In genomic region chr11:57458410-57459111, GRCh38 we compare ENCODE assay signal across 1 cellular context.
TF ChIP-seq lines count a peak whose summit lies in the region.

No MANE protein-coding gene starts in this region.

TF ChIP-seq in HEK293, 187 proteins besides CTCF, POLR2A, EP300 and RAD21 (continued from another document and continues in another):
- TF ChIP-seq ZNF645 (tag by site-specific recombination; IDR thresholded peaks at IDR 0.05), result no peak
- 0 out of 2 replicates have a peak, but pooled peaks have one; percentile 12 for TF ChIP-seq ZFHX2 (tag by site-specific recombination; conservative IDR thresholded peaks at IDR 0.05)
- no peak for TF ChIP-seq ZNF776 (tag by site-specific recombination; IDR thresholded peaks at IDR 0.05; ENCODE audit: borderline replicate concordance)
- no peak for TF ChIP-seq ZNF132 (tag by site-specific recombination; IDR thresholded peaks at IDR 0.05; ENCODE audit: borderline replicate concordance)
- no peak for TF ChIP-seq ZNF394 (tag by site-specific recombination; IDR thresholded peaks at IDR 0.05; ENCODE audit: borderline replicate concordance)
- TF ChIP-seq ZNF610 (tag by site-specific recombination; IDR thresholded peaks at IDR 0.05; ENCODE audit: borderline replicate concordance), result no peak
- no peak for TF ChIP-seq ZNF621 (tag by site-specific recombination; IDR thresholded peaks at IDR 0.05)
- TF ChIP-seq ZBTB6 (tag by site-specific recombination; IDR thresholded peaks at IDR 0.05), result no peak
- TF ChIP-seq ZNF585B (tag by site-specific recombination; IDR thresholded peaks at IDR 0.05), result no peak
- no peak for TF ChIP-seq SALL2 (tag by site-specific recombination; IDR thresholded peaks at IDR 0.05; ENCODE audit: borderline replicate concordance)
- peak; percentile 42 for TF ChIP-seq ZBTB8A (tag by site-specific recombination; IDR thresholded peaks at IDR 0.05)
- no peak for TF ChIP-seq HOXC10 (CRISPR knock-in tag; IDR thresholded peaks at IDR 0.05)
- TF ChIP-seq ZNF426 (tag by site-specific recombination; IDR thresholded peaks at IDR 0.05), result no peak
- no peak for TF ChIP-seq ZNF596 (tag by site-specific recombination; IDR thresholded peaks at IDR 0.05)
- no peak for TF ChIP-seq ZNF311 (tag by site-specific recombination; IDR thresholded peaks at IDR 0.05; ENCODE audit: borderline replicate concordance)
- TF ChIP-seq ZNF449 (tag by site-specific recombination; IDR thresholded peaks at IDR 0.05), result no peak
- no peak for TF ChIP-seq ZNF624 (tag by site-specific recombination; IDR thresholded peaks at IDR 0.05)
- no peak for TF ChIP-seq HOXD13 (CRISPR knock-in tag; IDR thresholded peaks at IDR 0.05; ENCODE audit: borderline replicate concordance)
- no peak for TF ChIP-seq ZNF514 (tag by site-specific recombination; IDR thresholded peaks at IDR 0.05)
- TF ChIP-seq TCF7L2 (IDR thresholded peaks at IDR 0.05; ENCODE audit: borderline replicate concordance, low read depth, low read length), result no peak
- TF ChIP-seq SP7 (tag by site-specific recombination; IDR thresholded peaks at IDR 0.05), result no peak
- TF ChIP-seq GLI2 (tag by site-specific recombination; IDR thresholded peaks at IDR 0.05; ENCODE audit: borderline replicate concordance, low read depth), result no peak
- TF ChIP-seq ZBTB26 (tag by site-specific recombination; optimal IDR thresholded peaks at IDR 0.05), result peak; percentile 20
- no peak for TF ChIP-seq BCL11A (tag by site-specific recombination; IDR thresholded peaks at IDR 0.05; ENCODE audit: low read depth)
- TF ChIP-seq ZNF114 (tag by site-specific recombination; IDR thresholded peaks at IDR 0.05), result no peak
- no peak for TF ChIP-seq SETDB1 (IDR thresholded peaks at IDR 0.05; ENCODE audit: insufficient read length, low read length)
- TF ChIP-seq MYNN (tag by site-specific recombination; IDR thresholded peaks at IDR 0.05; ENCODE audit: borderline replicate concordance), result no peak
- peak; percentile 32; the same call in 1 of the 2 replicates for TF ChIP-seq ZNF2 (tag by site-specific recombination; IDR thresholded peaks at IDR 0.05)
- TF ChIP-seq ZNF239 (tag by site-specific recombination; IDR thresholded peaks at IDR 0.05), result no peak
- TF ChIP-seq ZNF837 (tag by site-specific recombination; IDR thresholded peaks at IDR 0.05), result no peak
- TF ChIP-seq ZNF274 (IDR thresholded peaks at IDR 0.05; ENCODE audit: low read length), result no peak
- no peak for TF ChIP-seq ZNF274 (tag by site-specific recombination; IDR thresholded peaks at IDR 0.05; ENCODE audit: borderline replicate concordance)
- TF ChIP-seq ATF2 (tag by site-specific recombination; IDR thresholded peaks at IDR 0.05; ENCODE audit: low read depth), result no peak
- TF ChIP-seq ZNF560 (tag by site-specific recombination; IDR thresholded peaks at IDR 0.05; ENCODE audit: borderline replicate concordance), result no peak
- TF ChIP-seq ZNF654 (tag by site-specific recombination; IDR thresholded peaks at IDR 0.05; ENCODE audit: low read depth), result peak; percentile 51
- TF ChIP-seq ZNF510 (tag by site-specific recombination; IDR thresholded peaks at IDR 0.05; ENCODE audit: insufficient replicate concordance), result no peak
- TF ChIP-seq ZBTB48 (tag by site-specific recombination; IDR thresholded peaks at IDR 0.05), result no peak
- peak; percentile 90 for TF ChIP-seq IKZF3 (tag by site-specific recombination; IDR thresholded peaks at IDR 0.05)
- TF ChIP-seq ZNF639 (tag by site-specific recombination; IDR thresholded peaks at IDR 0.05), result 0 out of 2 replicates have a peak, but pooled peaks have one; percentile 58
- TF ChIP-seq ZNF571 (tag by site-specific recombination; IDR thresholded peaks at IDR 0.05), result no peak
- no peak for TF ChIP-seq ZNF548 (tag by site-specific recombination; IDR thresholded peaks at IDR 0.05)
- TF ChIP-seq BCL11B (tag by site-specific recombination; IDR thresholded peaks at IDR 0.05; ENCODE audit: low read depth), result 0 out of 2 replicates have a peak, but pooled peaks have one; percentile 51
- no peak for TF ChIP-seq ZNF830 (tag by site-specific recombination; IDR thresholded peaks at IDR 0.05; ENCODE audit: low read depth)
- peak; percentile 89 for TF ChIP-seq GLIS2 (tag by site-specific recombination; IDR thresholded peaks at IDR 0.05)
- TF ChIP-seq ZNF335 (tag by site-specific recombination; conservative IDR thresholded peaks at IDR 0.05), result peak; percentile 73
- no peak for TF ChIP-seq ZBTB44 (tag by site-specific recombination; IDR thresholded peaks at IDR 0.05)
- no peak for TF ChIP-seq PRDM6 (tag by site-specific recombination; IDR thresholded peaks at IDR 0.05)
- TF ChIP-seq EGR2 (tag by site-specific recombination; IDR thresholded peaks at IDR 0.05; ENCODE audit: low read depth), result 0 out of 2 replicates have a peak, but pooled peaks have one; percentile 29
- no peak for TF ChIP-seq FEZF1 (tag by site-specific recombination; IDR thresholded peaks at IDR 0.05)
- no peak for TF ChIP-seq ZNF473 (tag by site-specific recombination; IDR thresholded peaks at IDR 0.05)
- TF ChIP-seq ZNF16 (tag by site-specific recombination; IDR thresholded peaks at IDR 0.05; ENCODE audit: low read depth), result no peak
- TF ChIP-seq ZNF133 (tag by site-specific recombination; IDR thresholded peaks at IDR 0.05), result no peak
- no peak for TF ChIP-seq ZNF777 (tag by site-specific recombination; IDR thresholded peaks at IDR 0.05; ENCODE audit: borderline replicate concordance)
- TF ChIP-seq ZNF529 (tag by site-specific recombination; IDR thresholded peaks at IDR 0.05; ENCODE audit: insufficient replicate concordance), result no peak
- TF ChIP-seq KLF7 (tag by site-specific recombination; IDR thresholded peaks at IDR 0.05; ENCODE audit: borderline replicate concordance), result no peak
- no peak for TF ChIP-seq ZNF670 (tag by site-specific recombination; IDR thresholded peaks at IDR 0.05; ENCODE audit: low read depth)
- no peak for TF ChIP-seq ZNF521 (tag by site-specific recombination; IDR thresholded peaks at IDR 0.05)
- no peak for TF ChIP-seq ZNF280C (tag by site-specific recombination; IDR thresholded peaks at IDR 0.05)
- no peak for TF ChIP-seq ZFP69B (tag by site-specific recombination; IDR thresholded peaks at IDR 0.05)
